Comparison of ENCODE assay signal across 20 cellular contexts in the genomic region with DNA sequence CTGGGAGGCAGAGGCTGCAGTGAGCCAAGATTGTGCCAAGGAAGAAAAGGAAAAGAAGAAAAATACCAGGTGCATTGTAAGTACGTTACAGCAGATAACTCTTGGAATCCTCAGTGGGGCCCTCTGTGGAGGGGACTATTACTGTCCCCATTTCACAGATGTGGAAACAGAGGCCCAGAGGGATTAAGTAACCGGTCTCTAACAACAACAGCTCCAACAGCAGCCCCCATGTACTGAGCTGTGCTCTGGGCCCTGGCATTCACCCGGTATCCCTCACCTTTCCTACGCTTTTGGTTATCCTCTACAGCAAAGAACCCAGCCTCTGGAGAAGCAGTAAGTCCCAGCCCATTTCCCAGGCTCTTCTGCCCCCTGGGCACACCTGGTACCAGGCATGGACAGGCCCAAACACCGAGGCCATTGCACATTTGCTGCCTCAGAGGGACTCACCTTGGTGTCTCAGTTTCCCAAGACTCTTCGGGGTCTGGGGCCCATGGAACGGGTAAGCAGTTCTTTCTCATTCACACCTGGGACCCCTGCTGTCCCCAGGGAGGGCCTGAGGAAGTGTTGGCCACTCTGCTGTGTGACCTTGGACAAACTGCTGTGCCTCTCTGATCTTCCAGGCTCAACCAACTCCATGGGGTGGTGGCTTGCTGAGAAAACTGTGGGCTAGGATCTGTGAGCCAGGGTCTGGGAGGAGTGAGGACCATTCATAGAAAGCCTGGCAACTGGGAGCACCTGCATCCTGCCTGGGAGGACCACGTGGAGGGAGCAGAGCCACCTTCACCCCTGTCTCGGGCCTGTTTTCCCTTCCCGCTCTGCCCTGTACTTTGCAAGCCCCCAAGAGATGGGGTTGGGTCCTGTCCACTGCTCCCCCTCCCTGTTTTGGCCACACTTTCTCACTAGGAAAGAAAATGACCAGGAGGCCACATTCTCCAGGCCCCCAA. TPM values are rescaled to one million over a fixed set of nuclear protein-coding genes. Genes with fewer than 3 reads are reported as not detected.
A peak's percentile ranks its signal among the peaks of the same experiment; 100 is the strongest.
DNase-seq lines count a peak whose midpoint lies in the region; ATAC-seq, FAIRE-seq and TF ChIP-seq lines count a peak whose summit lies in the region.
"Had no signal": no experiment of that assay in that cellular context is flagged by ENCODE, and none has a peak within 500 bp of the region (broad histone marks: within the 10 kb centered on the region; RNA-seq: fewer than 3 reads in every experiment).

No MANE protein-coding gene starts in this region.

- peak; percentile 84 for FAIRE-seq in bronchial epithelial cell (lab: Jason Lieb, UNC)
- FAIRE-seq: GM19239 had no signal

- H3K4me1 ChIP-seq in H9 (ENCODE audit: insufficient read depth, low read length) (no peaks in the 10 kb centered on the region), neural progenitor cell (peaks cover 24% of the 10 kb centered on the region)

- POLR2A ChIA-PET in activated CD4-positive, alpha-beta memory T cell treated with anti-CD3 and anti-CD28 coated beads for 36 hours (lab: Charles Lee): no interaction called here

- no peak overlapping the region for H4K5ac ChIP-seq in H9 (ENCODE audit: insufficient read length, low read depth, low read length)

- no peak overlapping the region for H3T11ph ChIP-seq in H9 (ENCODE audit: low read length)

- H3K36me3 Mint-ChIP-seq in H9 (ENCODE audit: insufficient read depth in 1 of 3, low read depth in 3 of 3) (no peaks in the 10 kb centered on the region), neural progenitor cell (no peaks in the 10 kb centered on the region), HFFc6 (ENCODE audit: low read depth) (no peaks in the 10 kb centered on the region)
- no peaks in the 10 kb centered on the region for H3K36me3 Mint-ChIP-seq in activated CD4-positive, alpha-beta memory T cell treated with anti-CD3 and anti-CD28 coated beads for 36 hours

- DNase-seq in H9 (no peak), bronchial epithelial cell (ENCODE audit: low read depth) (no peak), neural progenitor cell (ENCODE audit: low spot score) (no peak), HFFc6 (no peak)
- no peak for DNase-seq in activated CD4-positive, alpha-beta T cell treated with anti-CD3 and anti-CD28 coated beads for 1 hour
- DNase-seq in activated CD4-positive, alpha-beta memory T cell treated with anti-CD3 and anti-CD28 coated beads for 36 hours: no peak
- DNase-seq: ACHN; Caco-2; CD4-positive, CD25-positive, alpha-beta regulatory T cell; GF-D8; GM23248; NCI-H1436 treated with DMSO at 0.1 percent for 48 hours; NCI-H2029; NCI-H2171; NCI-H526; SJCRH30 had no signal

- H3K27me3 ChIP-seq in H9 (ENCODE audit: insufficient read depth, low read length) (no peaks in the 10 kb centered on the region), bronchial epithelial cell (ENCODE audit: control insufficient read depth, insufficient read depth, low read length) (peaks cover 4% of the 10 kb centered on the region), neural progenitor cell (no peaks in the 10 kb centered on the region)
- H3K27me3 ChIP-seq: SJCRH30 had no signal

- H3K79me2 ChIP-seq in H9 (ENCODE audit: insufficient read depth, low read length): no peaks in the 10 kb centered on the region
- no peaks in the 10 kb centered on the region for H3K79me2 ChIP-seq in neural progenitor cell (ENCODE audit: low read depth)

- H3K27ac ChIP-seq in H9 (ENCODE audit: insufficient read length, low read depth, low read length) (no peak overlapping the region), neural progenitor cell (no peak overlapping the region)
- H3K27ac ChIP-seq: GM23248, KMS-11, SJCRH30 had no signal

- peaks cover 3% of the 10 kb centered on the region for H3K23me2 ChIP-seq in H9 (ENCODE audit: insufficient read length, low read depth, low read length, poor library complexity, severe bottlenecking)

- H4K20me1 ChIP-seq in H9 (ENCODE audit: control insufficient read depth, insufficient read depth, insufficient read length) (no peaks in the 10 kb centered on the region), neural progenitor cell (ENCODE audit: low read depth) (no peaks in the 10 kb centered on the region)

- no peaks in the 10 kb centered on the region for H3K79me1 ChIP-seq in H9 (ENCODE audit: insufficient read depth, low read depth, low read length, poor library complexity, severe bottlenecking)

- no peak overlapping the region for H3K56ac ChIP-seq in H9 (ENCODE audit: insufficient read length, low read depth, low read length)

- peaks cover 11% of the 10 kb centered on the region for H3F3A ChIP-seq in neural progenitor cell (ENCODE audit: low read depth)

- H3K27me3 Mint-ChIP-seq in H9 (ENCODE audit: low read depth) (peaks cover 1% of the 10 kb centered on the region; the same call in 1 of the 2 replicates), neural progenitor cell (ENCODE audit: insufficient read depth, low read depth) (peaks cover 11% of the 10 kb centered on the region), HFFc6 (ENCODE audit: insufficient read depth) (peaks cover 1% of the 10 kb centered on the region)
- peaks cover 7% of the 10 kb centered on the region for H3K27me3 Mint-ChIP-seq in activated CD4-positive, alpha-beta memory T cell treated with anti-CD3 and anti-CD28 coated beads for 36 hours

- CTCF ChIA-PET in activated CD4-positive, alpha-beta memory T cell treated with anti-CD3 and anti-CD28 coated beads for 36 hours (lab: Charles Lee): interaction anchor here (1.3 kb wide), 1 partner anchor 29 kb away, joined by 7 read pairs; no protein-coding TSS in a partner anchor

- H3K36me3 ChIP-seq in bronchial epithelial cell (ENCODE audit: control insufficient read depth, insufficient read depth, low read length) (no peaks in the 10 kb centered on the region), neural progenitor cell (no peaks in the 10 kb centered on the region)
- H3K36me3 ChIP-seq: SJCRH30 had no signal

- peak overlapping the region in 2 of 3 experiments; percentile 12 to 35; a peak in 3 of 7 replicates for H3K27ac Mint-ChIP-seq in H9
- H3K27ac Mint-ChIP-seq in neural progenitor cell: peak overlapping the region; percentile 91
- H3K27ac Mint-ChIP-seq in activated CD4-positive, alpha-beta memory T cell treated with anti-CD3 and anti-CD28 coated beads for 36 hours: no peak overlapping the region
- H3K27ac Mint-ChIP-seq in HFFc6: no peak overlapping the region
- H3K27ac Mint-ChIP-seq: CD4-positive, CD25-positive, alpha-beta regulatory T cell had no signal

- no CpG with 5 or more reads among the region's 10 CpGs for WGBS in H9 (ENCODE audit: extremely low coverage, insufficient read length, low lambda C conversion rate)

- no peak overlapping the region for H2BK15ac ChIP-seq in H9 (ENCODE audit: low read depth, low read length)

- no peaks in the 10 kb centered on the region for H3K9me3 ChIP-seq in H9 (ENCODE audit: control insufficient read depth, low read depth, low read length)
- no peaks in the 10 kb centered on the region for H3K9me3 ChIP-seq in neural progenitor cell (ENCODE audit: low read depth)
- H3K9me3 ChIP-seq: SJCRH30 had no signal

- H3K9ac ChIP-seq in H9 (ENCODE audit: extremely low read depth, insufficient read length, low read length) (no peak overlapping the region), neural progenitor cell (no peak overlapping the region)
- H3K9ac ChIP-seq: GM23248, KMS-11 had no signal

- H2BK5ac ChIP-seq in H9 (ENCODE audit: insufficient read length, low read length): no peak overlapping the region

- H3K4me1 Mint-ChIP-seq in H9 (peaks cover 17 to 33% of the 10 kb centered on the region in 2 experiments), neural progenitor cell (peaks cover 29% of the 10 kb centered on the region), HFFc6 (ENCODE audit: low read depth) (peaks cover 19% of the 10 kb centered on the region)
- no peaks in the 10 kb centered on the region for H3K4me1 Mint-ChIP-seq in activated CD4-positive, alpha-beta memory T cell treated with anti-CD3 and anti-CD28 coated beads for 36 hours (ENCODE audit: low read depth)

- H4K8ac ChIP-seq in H9 (replicated peaks; ENCODE audit: insufficient read length, low read depth, low read length): no peak overlapping the region

- H3K14ac ChIP-seq in H9 (ENCODE audit: insufficient read depth, low read length): no peak overlapping the region

- peaks cover 0 to 3% of the 10 kb centered on the region in 2 experiments; a peak in 1 of 5 replicates for H3K9me3 Mint-ChIP-seq in H9
- peaks cover 2% of the 10 kb centered on the region for H3K9me3 Mint-ChIP-seq in neural progenitor cell
- peaks cover 2% of the 10 kb centered on the region for H3K9me3 Mint-ChIP-seq in activated CD4-positive, alpha-beta memory T cell treated with anti-CD3 and anti-CD28 coated beads for 36 hours
- no peaks in the 10 kb centered on the region for H3K9me3 Mint-ChIP-seq in HFFc6

- H2BK20ac ChIP-seq in H9 (ENCODE audit: low read depth, low read length, poor library complexity, severe bottlenecking): no peak overlapping the region

- H2AFZ ChIP-seq in H9 (ENCODE audit: low read length) (no peak overlapping the region), neural progenitor cell (replicated peaks) (no peak overlapping the region)
- H2AFZ ChIP-seq: GM23248 had no signal

- ATAC-seq in GM18498 (IDR thresholded peaks at IDR 0.05; ENCODE audit: unreplicated experiment): no peak
- ATAC-seq: HCT116 had no signal

- no peak overlapping the region for H3K4me3 ChIP-seq in bronchial epithelial cell (ENCODE audit: low read depth, low read length)
- no peak overlapping the region for H3K4me3 ChIP-seq in neural progenitor cell
- H3K4me3 ChIP-seq: GM23248, SJCRH30 had no signal

- H3K23ac ChIP-seq in H9 (ENCODE audit: insufficient read length, low read depth, low read length): no peak overlapping the region

- intact Hi-C loops in activated CD4-positive, alpha-beta memory T cell treated with anti-CD3 and anti-CD28 coated beads for 36 hours (cut with micrococcal nuclease): no loop called here

- H3K4me2 ChIP-seq in H9 (ENCODE audit: insufficient read depth, insufficient read length, low read length) (no peak overlapping the region), neural progenitor cell (no peak overlapping the region)
- H3K4me2 ChIP-seq: KMS-11 had no signal

- TF ChIP-seq CTCF in H9 (conservative IDR thresholded peaks at IDR 0.05): no peak
- no peak for TF ChIP-seq CTCF in bronchial epithelial cell (IDR thresholded peaks at IDR 0.05; ENCODE audit: insufficient read depth, low read length, severe bottlenecking)
- no peak for TF ChIP-seq CTCF in neural progenitor cell (IDR thresholded peaks at IDR 0.05)
- TF ChIP-seq CTCF in HFFc6 (IDR thresholded peaks at IDR 0.05): no peak

- no peak overlapping the region for H3K18ac ChIP-seq in H9 (ENCODE audit: insufficient read length, low read depth, low read length)

- no peak overlapping the region for H2AK5ac ChIP-seq in H9 (ENCODE audit: insufficient read length, low read length)

- H3K4ac ChIP-seq in H9 (ENCODE audit: low read depth, low read length): no peak overlapping the region

- H4K91ac ChIP-seq in H9 (ENCODE audit: insufficient read length, low read depth, low read length): no peak overlapping the region

- no peak overlapping the region for H2BK12ac ChIP-seq in H9 (ENCODE audit: insufficient read length, low read depth, low read length)

- H3K4me3 Mint-ChIP-seq in H9 (no peak overlapping the region), neural progenitor cell (peak overlapping the region; percentile 55), HFFc6 (no peak overlapping the region)
- H3K4me3 Mint-ChIP-seq in activated CD4-positive, alpha-beta memory T cell treated with anti-CD3 and anti-CD28 coated beads for 36 hours: no peak overlapping the region
- H3K4me3 Mint-ChIP-seq: CD4-positive, CD25-positive, alpha-beta regulatory T cell had no signal

- H2BK120ac ChIP-seq in H9 (ENCODE audit: low read depth, low read length, poor library complexity, severe bottlenecking): no peak overlapping the region

RNA-seq across cellular contexts. Expression of gene SNAI1, which starts 59.9 kb away (rescaled TPM):
- total RNA-seq in H9 (2021) (6.4 and 7.0 TPM in 2 replicates), bronchial epithelial cell (not detected in 2 replicates), neural progenitor cell (ENCODE audit: low replicate concordance) (1.1 and 4.0 TPM in 2 replicates)
- under 1 TPM in 1 of 2 experiments, not detected in 1; 0.27 TPM for total RNA-seq in activated CD4-positive, alpha-beta memory T cell treated with anti-CD3 and anti-CD28 coated beads for 36 hours
- 1 to 10 TPM; 4.7 to 6.8 (median 5.2) TPM for total RNA-seq in HFFc6 (2021; fragmentation: NEBNext Ultra II Directional; extraction: Animal tissue kit (Norgen Biotek cat#: 25700))

Comparison
In these comparisons a context has a peak if more than half of its experiments do, and no peak if none do; other contexts are left out.
1. H3K27ac Mint-ChIP-seq: peak in H9 (2 of 3) and neural progenitor cell (single experiment); none in activated CD4-positive, alpha-beta memory T cell treated with anti-CD3 and anti-CD28 coated beads for 36 hours (single experiment) and HFFc6 (single experiment).